Comparison of ENCODE assay signal across 9 cellular contexts in the genomic region with DNA sequence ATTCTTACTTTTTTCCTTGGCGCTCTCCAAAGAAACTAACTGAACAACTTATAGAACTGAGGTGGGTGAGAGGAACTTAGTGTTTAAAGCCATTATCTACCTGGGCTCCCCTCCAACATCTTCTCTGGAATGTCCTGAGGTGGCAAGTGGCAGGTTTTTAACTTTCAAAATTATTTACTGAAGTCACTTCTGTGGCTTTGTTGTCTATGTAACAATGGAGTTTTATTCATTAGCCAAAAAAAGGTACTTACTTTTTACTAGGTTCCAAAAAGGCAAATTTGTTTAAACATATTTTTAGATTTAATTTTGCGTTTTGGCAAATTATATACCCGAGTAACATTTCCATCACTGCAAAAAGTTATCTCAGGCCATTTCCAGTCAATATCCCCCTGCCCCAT. TPM values are rescaled to one million over a fixed set of nuclear protein-coding genes. Genes with fewer than 3 reads are reported as not detected.
DNase-seq lines count a peak whose midpoint lies in the region; ATAC-seq and TF ChIP-seq lines count a peak whose summit lies in the region.
"Had no signal": no experiment of that assay in that cellular context is flagged by ENCODE, and none has a peak within 500 bp of the region (broad histone marks: within the 10 kb centered on the region; RNA-seq: fewer than 3 reads in every experiment).

No MANE protein-coding gene starts in this region.

- peaks cover 9% of the 10 kb centered on the region for H3K27me3 Mint-ChIP-seq in brain

- peak overlapping the region; percentile 34; the same call in 1 of the 2 replicates for H3K27ac ChIP-seq in HUES64 (ENCODE audit: low read depth, low read length)
- peak overlapping the region; percentile 96 for H3K27ac ChIP-seq in mesodermal cell (ENCODE audit: low read depth, low read length, severe bottlenecking)

- H3K36me3 ChIP-seq in BE2C (peaks cover 66% of the 10 kb centered on the region), HUES64 (ENCODE audit: insufficient read depth, low read length) (peaks cover 54% of the 10 kb centered on the region), mesodermal cell (ENCODE audit: control insufficient read depth, insufficient read depth, low read length) (peaks cover 59% of the 10 kb centered on the region)

- 100% methylated on average over 1 of the region's 3 CpGs for WGBS in HUES64
- WGBS in mesodermal cell (ENCODE audit: insufficient coverage in 2 of 2), 2 experiments, result 80% methylated on average over 1 of the region's 3 CpGs; no CpG with 5 or more reads in 1 of the 2 experiments

- no peak for TF ChIP-seq POLR2A in GM18505 (IDR thresholded peaks at IDR 0.05; ENCODE audit: borderline replicate concordance, extremely low read depth, insufficient read depth, insufficient read length)

- H3K36me3 Mint-ChIP-seq in brain, result peaks cover 68% of the 10 kb centered on the region

- H3K9me3 Mint-ChIP-seq in brain, result peaks cover 0 to 14% (median 6%) of the 10 kb centered on the region in 5 experiments

- H3K9ac ChIP-seq in HUES64 (ENCODE audit: low read depth, low read length), result peak overlapping the region; percentile 99

- H3K4me3 Mint-ChIP-seq in brain, result peak overlapping the region; percentile 96 to 98 (median 97)

- H3K9me3 ChIP-seq in BE2C, result no peaks in the 10 kb centered on the region
- H3K9me3 ChIP-seq in HUES64 (ENCODE audit: insufficient read depth, low read depth, low read length), result no peaks in the 10 kb centered on the region
- H3K9me3 ChIP-seq in mesodermal cell (ENCODE audit: control insufficient read depth, low read length), result no peaks in the 10 kb centered on the region

- peak overlapping the region; percentile 81 for H3K4me3 ChIP-seq in BE2C (ENCODE audit: low read depth, low read length)
- peak overlapping the region; percentile 96 for H3K4me3 ChIP-seq in HUES64 (ENCODE audit: low read length)
- H3K4me3 ChIP-seq in mesodermal cell (ENCODE audit: extremely low read depth, insufficient read depth, low read length, poor library complexity, severe bottlenecking), result peak overlapping the region; percentile 97

- no peak for ATAC-seq in GM21576 (IDR thresholded peaks at IDR 0.05; ENCODE audit: unreplicated experiment)
- no peak for ATAC-seq in GM18505 (IDR thresholded peaks at IDR 0.05; ENCODE audit: unreplicated experiment)

- peak overlapping the region; percentile 59 to 99 (median 97) for H3K27ac Mint-ChIP-seq in brain

- peaks cover 74% of the 10 kb centered on the region for H3K4me1 Mint-ChIP-seq in brain

- DNase-seq in BE2C (no peak), cortex of kidney (lab: John Stamatoyannopoulos, UW) (no peak), NCI-H1048 (lab: John Stamatoyannopoulos, UW) (no peak)
- DNase-seq: stimulated activated CD4-positive, alpha-beta T cell treated with anti-CD3 and anti-CD28 coated beads, Interleukin-2, amount 100 ng/mL, for 48 hours had no signal

- H3K4me1 ChIP-seq in BE2C (no peaks in the 10 kb centered on the region), HUES64 (ENCODE audit: insufficient read depth, low read length) (peaks cover 57% of the 10 kb centered on the region), mesodermal cell (ENCODE audit: control insufficient read depth, insufficient read depth, low read length, poor library complexity, severe bottlenecking) (peaks cover 62% of the 10 kb centered on the region)

- TF ChIP-seq CTCF in BE2C (IDR thresholded peaks at IDR 0.05; ENCODE audit: low read depth, low read length), result no peak
- no peak for TF ChIP-seq CTCF in brain (conservative IDR thresholded peaks at IDR 0.05)

- H3K27me3 ChIP-seq in BE2C, result no peaks in the 10 kb centered on the region
- H3K27me3 ChIP-seq in HUES64 (ENCODE audit: insufficient read depth, low read length), result no peaks in the 10 kb centered on the region

RNA-seq across cellular contexts. Expression of gene ENO1, which starts 2.4 kb away (rescaled TPM):
- polyA plus RNA-seq in BE2C (2012; ENCODE audit: insufficient read depth, insufficient read length, low read depth), result 1,103 TPM
- polyA plus RNA-seq in HUES64 (2013, experiment 1 of 2), result 1,715 TPM
- 1,820 TPM for polyA plus RNA-seq in HUES64 (2013, experiment 2 of 2)
- 1,172 TPM for polyA plus RNA-seq in brain (ENCODE audit: insufficient read depth, low read depth, low replicate concordance)
- 1,433 TPM for polyA plus RNA-seq in mesodermal cell (2013, experiment 1 of 2)
- 1,329 TPM for polyA plus RNA-seq in mesodermal cell (2013, experiment 2 of 2)

RNA-seq across cellular contexts. Expression of gene RERE, which starts 58.7 kb away (rescaled TPM):
- 44.0 TPM for polyA plus RNA-seq in BE2C (2012; ENCODE audit: insufficient read depth, insufficient read length, low read depth)
- 61.9 TPM for polyA plus RNA-seq in HUES64 (2013, experiment 1 of 2)
- polyA plus RNA-seq in HUES64 (2013, experiment 2 of 2), result 62.1 TPM
- 103 TPM for polyA plus RNA-seq in brain (ENCODE audit: insufficient read depth, low read depth, low replicate concordance)
- 92.8 TPM for polyA plus RNA-seq in mesodermal cell (2013, experiment 1 of 2)
- polyA plus RNA-seq in mesodermal cell (2013, experiment 2 of 2), result 89.3 TPM
